22 cellular contexts compared by ENCODE assay signal in the genomic region with DNA sequence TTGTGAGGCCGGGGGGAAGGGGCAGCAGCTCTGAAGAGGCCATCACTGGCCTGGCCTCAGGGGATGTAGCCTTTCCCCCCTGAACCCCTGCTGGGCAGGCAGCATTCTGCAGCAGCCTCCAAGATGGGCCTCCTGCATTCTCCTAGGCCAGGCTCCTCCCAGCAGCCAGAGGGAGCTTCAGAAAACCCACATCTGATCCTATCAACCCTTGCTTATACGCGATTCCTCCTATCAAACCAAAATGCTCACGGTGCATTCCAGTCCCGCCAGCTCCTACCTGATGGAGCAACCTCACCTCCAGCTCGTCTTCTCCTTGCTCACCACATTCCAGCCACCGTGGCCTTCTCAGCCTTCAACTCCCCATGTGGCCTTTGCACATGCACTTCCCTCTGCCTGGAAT.
"Had no signal": no experiment of that assay in that cellular context is flagged by ENCODE, and none has a peak within 500 bp of the region (broad histone marks: within the 10 kb centered on the region; RNA-seq: fewer than 3 reads in every experiment).

No MANE protein-coding gene starts in this region.

- H3K27me3 Mint-ChIP-seq: activated CD4-positive, alpha-beta memory T cell treated with anti-CD3 and anti-CD28 coated beads for 36 hours had no signal

- H3K27ac Mint-ChIP-seq: activated B cell treated with CpG ODN at 0.5 μM for 24 hours; activated CD4-positive, alpha-beta memory T cell treated with anti-CD3 and anti-CD28 coated beads for 36 hours; activated naive CD8-positive, alpha-beta T cell treated with anti-CD3 and anti-CD28 coated beads, Interleukin-2, amount 50 U/mL, for 24 hours; activated T-cell treated with anti-CD3 and anti-CD28 coated beads, Interleukin-2, amount 50 U/mL, for 72 hours; nephron; stimulated activated effector memory CD8-positive, alpha-beta T cell treated with anti-CD3 and anti-CD28 coated beads, Interleukin-12 subunit alpha, Interleukin-12 subunit beta, amount 100 ng/mL, for 72 hours; stimulated activated naive CD8-positive, alpha-beta T cell treated with anti-CD3 and anti-CD28 coated beads, Interleukin-15, amount 100 ng/mL, for 72 hours had no signal

- H3K4me3 ChIP-seq: gastroesophageal sphincter, tibial artery, uterus had no signal

- DNase-seq: activated B cell treated with CpG ODN at 0.5 μM for 24 hours; activated CD4-positive, alpha-beta memory T cell treated with anti-CD3 and anti-CD28 coated beads for 36 hours; activated CD4-positive, alpha-beta T cell treated with anti-CD3 and anti-CD28 coated beads for 4 hours; activated effector memory CD4-positive, alpha-beta T cell treated with anti-CD3 and anti-CD28 coated beads, Interleukin-2, amount 50 U/mL, for 16 hours; activated naive CD4-positive, alpha-beta T cell treated with anti-CD3 and anti-CD28 coated beads, Interleukin-2, amount 50 U/mL, for 16 hours; activated naive CD8-positive, alpha-beta T cell treated with anti-CD3 and anti-CD28 coated beads, Interleukin-2, amount 50 U/mL, for 24 hours; activated T-cell treated with anti-CD3 and anti-CD28 coated beads, Interleukin-2, amount 50 U/mL, for 72 hours; head of caudate nucleus; hypothalamus; left ventricle myocardium superior; mammary epithelial cell; small intestine; stimulated activated CD4-positive, alpha-beta T cell treated with anti-CD3 and anti-CD28 coated beads, Interleukin-2, amount 100 ng/mL, for 24 hours; stimulated activated naive CD8-positive, alpha-beta T cell treated with anti-CD3 and anti-CD28 coated beads, Interleukin-15, amount 100 ng/mL, for 72 hours; tibial artery; uterus had no signal

- H3K9me3 Mint-ChIP-seq: activated B cell treated with CpG ODN at 0.5 μM for 24 hours; activated CD4-positive, alpha-beta memory T cell treated with anti-CD3 and anti-CD28 coated beads for 36 hours; activated naive CD8-positive, alpha-beta T cell treated with anti-CD3 and anti-CD28 coated beads, Interleukin-2, amount 50 U/mL, for 24 hours; activated T-cell treated with anti-CD3 and anti-CD28 coated beads, Interleukin-2, amount 50 U/mL, for 72 hours; nephron; stimulated activated effector memory CD8-positive, alpha-beta T cell treated with anti-CD3 and anti-CD28 coated beads, Interleukin-12 subunit alpha, Interleukin-12 subunit beta, amount 100 ng/mL, for 72 hours; stimulated activated naive CD8-positive, alpha-beta T cell treated with anti-CD3 and anti-CD28 coated beads, Interleukin-15, amount 100 ng/mL, for 72 hours had no signal

- H3K79me2 ChIP-seq: parathyroid adenoma had no signal

- H3K4me1 Mint-ChIP-seq: activated B cell treated with CpG ODN at 0.5 μM for 24 hours; activated naive CD8-positive, alpha-beta T cell treated with anti-CD3 and anti-CD28 coated beads, Interleukin-2, amount 50 U/mL, for 24 hours; stimulated activated effector memory CD8-positive, alpha-beta T cell treated with anti-CD3 and anti-CD28 coated beads, Interleukin-12 subunit alpha, Interleukin-12 subunit beta, amount 100 ng/mL, for 72 hours; stimulated activated naive CD8-positive, alpha-beta T cell treated with anti-CD3 and anti-CD28 coated beads, Interleukin-15, amount 100 ng/mL, for 72 hours had no signal

- H3K36me3 ChIP-seq: gastroesophageal sphincter, tibial artery, uterus had no signal

- H3K9ac ChIP-seq: parathyroid adenoma had no signal

- H3K27ac ChIP-seq: epithelial cell of prostate, gastroesophageal sphincter, parathyroid adenoma, tibial artery, uterus had no signal

- FAIRE-seq: small intestine had no signal

- ATAC-seq: activated naive CD8-positive, alpha-beta T cell treated with anti-CD3 and anti-CD28 coated beads, Interleukin-2, amount 50 U/mL, for 24 hours; activated T-cell treated with anti-CD3 and anti-CD28 coated beads, Interleukin-2, amount 50 U/mL, for 72 hours; gastroesophageal sphincter; left ventricle myocardium superior; sciatic nerve; stimulated activated effector memory CD8-positive, alpha-beta T cell treated with anti-CD3 and anti-CD28 coated beads, Interleukin-12 subunit alpha, Interleukin-12 subunit beta, amount 100 ng/mL, for 72 hours; stimulated activated naive CD8-positive, alpha-beta T cell treated with anti-CD3 and anti-CD28 coated beads, Interleukin-15, amount 100 ng/mL, for 72 hours had no signal

- H3K9me3 ChIP-seq: gastroesophageal sphincter, tibial artery, uterus had no signal

- H3K36me3 Mint-ChIP-seq: activated CD4-positive, alpha-beta memory T cell treated with anti-CD3 and anti-CD28 coated beads for 36 hours; stimulated activated effector memory CD8-positive, alpha-beta T cell treated with anti-CD3 and anti-CD28 coated beads, Interleukin-12 subunit alpha, Interleukin-12 subunit beta, amount 100 ng/mL, for 72 hours had no signal

- H2AFZ ChIP-seq: parathyroid adenoma had no signal

- H3K4me1 ChIP-seq: gastroesophageal sphincter, parathyroid adenoma, tibial artery, uterus had no signal

- H3K27me3 ChIP-seq: uterus had no signal

- H3K4me3 Mint-ChIP-seq: activated B cell treated with CpG ODN at 0.5 μM for 24 hours; activated CD4-positive, alpha-beta memory T cell treated with anti-CD3 and anti-CD28 coated beads for 36 hours; activated naive CD8-positive, alpha-beta T cell treated with anti-CD3 and anti-CD28 coated beads, Interleukin-2, amount 50 U/mL, for 24 hours; activated T-cell treated with anti-CD3 and anti-CD28 coated beads, Interleukin-2, amount 50 U/mL, for 72 hours; nephron; stimulated activated effector memory CD8-positive, alpha-beta T cell treated with anti-CD3 and anti-CD28 coated beads, Interleukin-12 subunit alpha, Interleukin-12 subunit beta, amount 100 ng/mL, for 72 hours; stimulated activated naive CD8-positive, alpha-beta T cell treated with anti-CD3 and anti-CD28 coated beads, Interleukin-15, amount 100 ng/mL, for 72 hours had no signal
